9 cellular contexts compared by ENCODE assay signal in genomic region chr2:24122-24521, GRCh38. TPM values are rescaled to one million over a fixed set of nuclear protein-coding genes. Genes with fewer than 3 reads are reported as not detected.
DNase-seq lines count a peak whose midpoint lies in the region; ATAC-seq and TF ChIP-seq lines count a peak whose summit lies in the region.
"Had no signal": no experiment of that assay in that cellular context is flagged by ENCODE, and none has a peak within 500 bp of the region (broad histone marks: within the 10 kb centered on the region; RNA-seq: fewer than 3 reads in every experiment).

No MANE protein-coding gene starts in this region.

- no peaks in the 10 kb centered on the region for H3K9me3 Mint-ChIP-seq in activated T-cell treated with anti-CD3 and anti-CD28 coated beads, Interleukin-2, amount 50 U/mL, for 24 hours
- no peaks in the 10 kb centered on the region for H3K9me3 Mint-ChIP-seq in nephron

- H3K4me2 ChIP-seq in PC-3 (ENCODE audit: low read length), result no peak overlapping the region

- H3K4me1 Mint-ChIP-seq in activated T-cell treated with anti-CD3 and anti-CD28 coated beads, Interleukin-2, amount 50 U/mL, for 24 hours (ENCODE audit: low read depth), result peaks cover 28% of the 10 kb centered on the region
- H3K4me1 Mint-ChIP-seq in nephron, result peaks cover 60% of the 10 kb centered on the region

- H3F3A ChIP-seq in PC-3 (ENCODE audit: low read length, unreplicated experiment), result no peaks in the 10 kb centered on the region

- no peaks in the 10 kb centered on the region for H3K79me2 ChIP-seq in PC-3 (ENCODE audit: low read length)

- intact Hi-C loops in PC-3 (cut with micrococcal nuclease), result no loop called here

- H3K9me3 ChIP-seq in PC-3 (ENCODE audit: low read length), result no peaks in the 10 kb centered on the region
- H3K9me3 ChIP-seq: heart right ventricle had no signal

- H3K27me3 ChIP-seq in PC-3 (ENCODE audit: low read length) (no peaks in the 10 kb centered on the region), H7 (ENCODE audit: control insufficient read depth, insufficient read depth, low read length) (no peaks in the 10 kb centered on the region)

- H3K9me2 ChIP-seq in PC-3 (replicated peaks; ENCODE audit: low read length), result no peaks in the 10 kb centered on the region

- peak overlapping the region; percentile 22 for H3K27ac Mint-ChIP-seq in activated T-cell treated with anti-CD3 and anti-CD28 coated beads, Interleukin-2, amount 50 U/mL, for 24 hours
- H3K27ac Mint-ChIP-seq in nephron, result peak overlapping the region; percentile 13 to 55 (median 46)

- DNase-seq in activated T-cell treated with anti-CD3 and anti-CD28 coated beads, Interleukin-2, amount 50 U/mL, for 24 hours, result no peak
- DNase-seq in activated T-cell treated with anti-CD3 and anti-CD28 coated beads for 4 hours (no peak), LoVo (ENCODE audit: low spot score) (peak; percentile 25), PC-3 (no peak), H7 (no peak), foreskin melanocyte (no peak)
- DNase-seq: heart right ventricle had no signal

- H3K36me3 Mint-ChIP-seq in activated T-cell treated with anti-CD3 and anti-CD28 coated beads, Interleukin-2, amount 50 U/mL, for 24 hours (ENCODE audit: low read depth), result no peaks in the 10 kb centered on the region
- H3K36me3 Mint-ChIP-seq in nephron (ENCODE audit: low read depth), result no peaks in the 10 kb centered on the region

- H3K4me1 ChIP-seq in PC-3 (ENCODE audit: insufficient read depth, low read length), result no peaks in the 10 kb centered on the region
- H3K4me1 ChIP-seq: heart right ventricle had no signal

- H3K9ac ChIP-seq in PC-3 (ENCODE audit: low read length), result no peak overlapping the region

- TF ChIP-seq CTCF in nephron (IDR thresholded peaks at IDR 0.05; ENCODE audit: unreplicated experiment in 3 of 3) (no peak), PC-3 (conservative IDR thresholded peaks at IDR 0.05; ENCODE audit: low read depth, low read length) (no peak)

- no peaks in the 10 kb centered on the region for H4K20me1 ChIP-seq in PC-3 (ENCODE audit: low read length)

- peaks cover 6% of the 10 kb centered on the region for H3K27me3 Mint-ChIP-seq in activated T-cell treated with anti-CD3 and anti-CD28 coated beads, Interleukin-2, amount 50 U/mL, for 24 hours
- peaks cover 14% of the 10 kb centered on the region for H3K27me3 Mint-ChIP-seq in nephron (ENCODE audit: low read depth)

- POLR2A ChIA-PET in PC-3 (lab: Charles Lee; ENCODE audit: unreplicated experiment), result no interaction called here

- H3K36me3 ChIP-seq in PC-3 (ENCODE audit: low read depth, low read length) (no peaks in the 10 kb centered on the region), H7 (replicated peaks; ENCODE audit: control insufficient read depth, insufficient read depth, low read length) (no peaks in the 10 kb centered on the region)
- H3K36me3 ChIP-seq: heart right ventricle had no signal

- no TSS peak for BruUV-seq in PC-3 (replicated peaks; lab: Mats Ljungman, UMichigan)

- ATAC-seq in HG02642 (IDR thresholded peaks at IDR 0.05; ENCODE audit: poor library complexity, unreplicated experiment) (peak; percentile 97), PC-3 (no peak)
- ATAC-seq: heart right ventricle had no signal

- H3K4me3 Mint-ChIP-seq in activated T-cell treated with anti-CD3 and anti-CD28 coated beads, Interleukin-2, amount 50 U/mL, for 24 hours, result no peak overlapping the region
- H3K4me3 Mint-ChIP-seq in nephron, result no peak overlapping the region

- no peak overlapping the region for H3K4me3 ChIP-seq in PC-3 (ENCODE audit: low read length)
- H3K4me3 ChIP-seq in H7 (ENCODE audit: insufficient read depth, low read depth, low read length), result no peak overlapping the region
- H3K4me3 ChIP-seq: heart right ventricle had no signal

- CTCF ChIA-PET in PC-3 (lab: Charles Lee), result no interaction called here

- H3K27ac ChIP-seq in PC-3 (ENCODE audit: low read length), result no peak overlapping the region
- H3K27ac ChIP-seq: heart right ventricle had no signal

- H2AFZ ChIP-seq in PC-3 (ENCODE audit: low read length), result no peak overlapping the region

RNA-seq across cellular contexts. Expression of gene FAM110C, which starts 22.2 kb away (rescaled TPM):
- 5.0 and 6.8 TPM in 2 replicates for total RNA-seq in PC-3 (2014; rRNA removed)
- 2.0 and 2.3 TPM in 2 replicates for total RNA-seq in H7 (2014; rRNA removed; shearing (Covaris generic))
